In genomic region chr3:52301042-52301441, GRCh38 we compare ENCODE assay signal across 28 cellular contexts. TPM values are rescaled to one million over a fixed set of nuclear protein-coding genes. Genes with fewer than 3 reads are reported as not detected.
DNase-seq lines count a peak whose midpoint lies in the region; ATAC-seq and TF ChIP-seq lines count a peak whose summit lies in the region.
"Had no signal": no experiment of that assay in that cellular context is flagged by ENCODE, and none has a peak within 500 bp of the region (broad histone marks: within the 10 kb centered on the region; RNA-seq: fewer than 3 reads in every experiment).

No MANE protein-coding gene starts in this region.

- no peaks in the 10 kb centered on the region for H3K27me3 ChIP-seq in hepatocyte
- no peaks in the 10 kb centered on the region for H3K27me3 ChIP-seq in aorta (ENCODE audit: control insufficient read depth in 1 of 2, insufficient read depth in 2 of 2, low read length in 1 of 2)
- H3K27me3 ChIP-seq: ascending aorta, gastrocnemius medialis, uterus had no signal

- H3K27ac ChIP-seq in hepatocyte (peak overlapping the region; percentile 61), aorta (ENCODE audit: low read depth in 1 of 2, low read length in 2 of 2) (no peak overlapping the region)
- H3K27ac ChIP-seq: ascending aorta, gastrocnemius medialis, parathyroid adenoma had no signal

- TF ChIP-seq CTCF in hepatocyte (IDR thresholded peaks at IDR 0.05; ENCODE audit: poor library complexity), result no peak

- no peak overlapping the region for H2AFZ ChIP-seq in hepatocyte
- H2AFZ ChIP-seq: parathyroid adenoma had no signal

- H3K9me3 ChIP-seq in hepatocyte (ENCODE audit: low read depth) (no peaks in the 10 kb centered on the region), aorta (ENCODE audit: control insufficient read depth, low read length) (no peaks in the 10 kb centered on the region)
- H3K9me3 ChIP-seq: ascending aorta, gastrocnemius medialis, uterus had no signal

- no peaks in the 10 kb centered on the region for H3K36me3 ChIP-seq in hepatocyte (replicated peaks; ENCODE audit: insufficient read depth, low read depth)
- no peaks in the 10 kb centered on the region for H3K36me3 ChIP-seq in aorta (ENCODE audit: control insufficient read depth in 1 of 2, insufficient read depth in 2 of 2, low read length in 1 of 2)
- H3K36me3 ChIP-seq: ascending aorta, gastrocnemius medialis, uterus had no signal

- DNase-seq in NCI-H2171 treated with DMSO at 0.1 percent for 48 hours (lab: John Stamatoyannopoulos, UW), result peak; percentile 37
- no peak for DNase-seq in NCI-H2171 (lab: John Stamatoyannopoulos, UW)
- DNase-seq in NCI-H69 (lab: John Stamatoyannopoulos, UW), result peak; percentile 45
- DNase-seq in hepatocyte (ENCODE audit: low spot score), result no peak
- peak; percentile 40 for DNase-seq in retina
- DNase-seq in aorta, result no peak
- DNase-seq: activated CD4-positive, alpha-beta T cell treated with anti-CD3 and anti-CD28 coated beads for 4 hours; activated CD8-positive, alpha-beta memory T cell treated with anti-CD3 and anti-CD28 coated beads for 24 hours; activated effector memory CD4-positive, alpha-beta T cell treated with anti-CD3 and anti-CD28 coated beads, Interleukin-2, amount 50 U/mL, for 16 hours; activated naive CD8-positive, alpha-beta T cell treated with anti-CD3 and anti-CD28 coated beads for 36 hours; gastrocnemius medialis; H9; hypothalamus; immature natural killer cell; mesendoderm; naive thymus-derived CD8-positive, alpha-beta T cell; NCI-H1092 treated with DMSO at 0.1 percent for 48 hours; NCI-H2029; OCI-M1; right cardiac atrium; stimulated activated CD4-positive, alpha-beta T cell treated with anti-CD3 and anti-CD28 coated beads, Interleukin-4, amount 100 ng/mL, for 4 hours; stimulated activated naive CD4-positive, alpha-beta T cell; uterus had no signal

- H3K9me2 ChIP-seq in hepatocyte (replicated peaks; ENCODE audit: insufficient read depth), result no peaks in the 10 kb centered on the region

- H4K20me1 ChIP-seq in hepatocyte (ENCODE audit: insufficient read depth, poor library complexity, severe bottlenecking), result no peaks in the 10 kb centered on the region

- intact Hi-C loops in aorta (cut with DNase I), result no loop called here

- peaks cover 2% of the 10 kb centered on the region for H3K79me2 ChIP-seq in hepatocyte
- H3K79me2 ChIP-seq: parathyroid adenoma had no signal

- peak overlapping the region; percentile 79 for H3K4me2 ChIP-seq in hepatocyte

- WGBS in hepatocyte (ENCODE audit: low lambda C conversion rate, missing lambda C conversion rate), result 93% methylated on average over 8 of the region's 8 CpGs
- WGBS in aorta, 2 donors, result 89 to 93% methylated on average over 5 to 8 of the region's 8 CpGs

- no peak overlapping the region for H3K4me3 ChIP-seq in hepatocyte
- H3K4me3 ChIP-seq in aorta (ENCODE audit: low read length in 2 of 2), result no peak overlapping the region
- H3K4me3 ChIP-seq: ascending aorta, gastrocnemius medialis, uterus had no signal

- ATAC-seq in GM18873 (IDR thresholded peaks at IDR 0.05; ENCODE audit: low FRiP score, unreplicated experiment), result no peak
- ATAC-seq in aorta (ENCODE audit: low FRiP score), result no peak
- no peak for ATAC-seq in GM19351 (IDR thresholded peaks at IDR 0.05; ENCODE audit: unreplicated experiment)
- ATAC-seq: CD8-positive, alpha-beta T cell; gastrocnemius medialis; naive thymus-derived CD8-positive, alpha-beta T cell had no signal

- H3K4me1 ChIP-seq in hepatocyte (ENCODE audit: insufficient read depth) (peaks cover 36% of the 10 kb centered on the region), aorta (ENCODE audit: control insufficient read depth in 1 of 2, insufficient read depth in 2 of 2, low read length in 2 of 2) (no peaks in the 10 kb centered on the region)
- H3K4me1 ChIP-seq: ascending aorta, gastrocnemius medialis, parathyroid adenoma had no signal

RNA-seq across cellular contexts. Expression of gene GLYCTK, which starts 13.4 kb away (rescaled TPM):
- total RNA-seq in hepatocyte, result 112 and 116 TPM in 2 replicates
- polyA plus RNA-seq in hepatocyte, result 95.5 and 110 TPM in 2 replicates
- total RNA-seq in aorta, result 10 to 100 TPM in 1 of 2 donors, 1 to 10 TPM in 1; 9.7 to 13.9 TPM
- polyA plus RNA-seq in aorta, result 10 to 100 TPM in 1 of 2 donors, 1 to 10 TPM in 1; 9.9 to 15.6 TPM

RNA-seq across cellular contexts. Expression of gene DNAH1, which starts 15.1 kb away (rescaled TPM):
- total RNA-seq in hepatocyte, result 2.5 and 4.0 TPM in 2 replicates
- polyA plus RNA-seq in hepatocyte, result 2.7 and 4.2 TPM in 2 replicates
- 10 to 100 TPM; 10.3 to 24.1 TPM for total RNA-seq in aorta
- polyA plus RNA-seq in aorta, result 10 to 100 TPM in 1 of 2 donors, under 1 TPM in 1; 0.88 to 11.3 TPM

RNA-seq across cellular contexts. Expression of gene WDR82, which starts 22.6 kb away (rescaled TPM):
- total RNA-seq in hepatocyte (50.9 and 52.1 TPM in 2 replicates), aorta (10 to 100 TPM; 58.1 to 72.4 TPM)
- polyA plus RNA-seq in hepatocyte (20.2 and 24.8 TPM in 2 replicates), aorta (10 to 100 TPM; 27.9 to 31.6 TPM)

RNA-seq across cellular contexts. Expression of gene PPM1M, which starts 55.5 kb away (rescaled TPM):
- total RNA-seq in hepatocyte (6.2 and 8.0 TPM in 2 replicates), aorta (10 to 100 TPM; 26.7 to 43.4 TPM)
- polyA plus RNA-seq in hepatocyte (8.4 and 10.7 TPM in 2 replicates), aorta (10 to 100 TPM; 26.2 to 33.7 TPM)

Comparison
In these comparisons a context has a peak if more than half of its experiments do, and no peak if none do; other contexts are left out.
1. DNase-seq: peak in NCI-H2171 treated with DMSO at 0.1 percent for 48 hours (single experiment), NCI-H69 (single experiment) and retina (single experiment); none in NCI-H2171 (single experiment), hepatocyte (single experiment) and aorta (0 of 2).